ENCODE assay signal across 27 cellular contexts in the genomic region with DNA sequence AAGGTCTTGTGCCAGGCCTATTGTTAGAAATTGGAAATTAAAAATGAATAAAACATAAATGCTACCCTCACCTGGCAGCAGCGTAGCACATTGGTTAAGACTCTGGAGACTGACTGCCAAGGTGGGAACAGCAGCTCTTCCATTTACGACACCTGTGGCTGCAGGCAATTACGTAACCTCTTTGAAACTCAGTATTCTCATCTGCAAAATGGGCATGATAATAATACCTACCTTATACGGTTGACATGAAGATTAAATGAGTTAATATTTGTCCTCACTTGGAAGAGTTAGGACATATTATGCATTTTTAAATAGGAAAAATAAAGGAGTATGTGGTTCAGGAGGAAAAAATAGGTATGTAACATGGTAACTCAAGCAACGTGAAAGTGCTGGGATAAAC.
DNase-seq lines count a peak whose midpoint lies in the region; ATAC-seq, FAIRE-seq and TF ChIP-seq lines count a peak whose summit lies in the region.
"Had no signal": no experiment of that assay in that cellular context is flagged by ENCODE, and none has a peak within 500 bp of the region (broad histone marks: within the 10 kb centered on the region; RNA-seq: fewer than 3 reads in every experiment).

No MANE protein-coding gene starts in this region.

- BruUV-seq in IMR-90 (replicated peaks; lab: Mats Ljungman, UMichigan) (no TSS peak), K562 (replicated peaks; lab: Mats Ljungman, UMichigan) (no TSS peak)

- H3K36me3 Mint-ChIP-seq in glutamatergic neuron (ENCODE audit: unreplicated experiment): peaks cover 7% of the 10 kb centered on the region
- H3K36me3 Mint-ChIP-seq: CD14-positive monocyte; CD4-positive, alpha-beta memory T cell; CD4-positive, CD25-positive, alpha-beta regulatory T cell; CD8-positive, alpha-beta memory T cell had no signal

- dilution Hi-C loops in IMR-90 (cut with HindIII; ENCODE audit: low sequenced_read_pairs, unreplicated experiment): no loop called here

- H3K9ac ChIP-seq in IMR-90 (ENCODE audit: low read depth, low read length) (no peak overlapping the region), K562 (ENCODE audit: insufficient read depth in 1 of 2, low read depth in 2 of 2, low read length in 2 of 2) (no peak overlapping the region)
- H3K9ac ChIP-seq: BLaER1 had no signal

- H2BK120ac ChIP-seq in IMR-90 (ENCODE audit: low read depth, low read length): no peak overlapping the region

- H3K4ac ChIP-seq in IMR-90 (ENCODE audit: low read depth, low read length): no peak overlapping the region

- H3K27ac ChIP-seq in IMR-90 (ENCODE audit: insufficient read depth, low read length) (no peak overlapping the region), K562 (ENCODE audit: extremely low read depth, low read depth, low read length) (no peak overlapping the region)
- H3K27ac ChIP-seq: BLaER1 had no signal

- no peak overlapping the region for H4K5ac ChIP-seq in IMR-90 (ENCODE audit: low read depth, low read length)

- H3K4me3 Mint-ChIP-seq in glutamatergic neuron (ENCODE audit: unreplicated experiment): no peak overlapping the region
- H3K4me3 Mint-ChIP-seq: CD4-positive, alpha-beta memory T cell; CD4-positive, CD25-positive, alpha-beta regulatory T cell; CD8-positive, alpha-beta memory T cell had no signal

- H2BK5ac ChIP-seq in IMR-90 (ENCODE audit: low read depth, low read length, poor library complexity, severe bottlenecking): no peak overlapping the region

- H3K18ac ChIP-seq in IMR-90 (ENCODE audit: low read depth, low read length): no peak overlapping the region

- H3K4me3 ChIP-seq in IMR-90 (ENCODE audit: insufficient read depth, low read depth, low read length) (no peak overlapping the region), K562 (no peak overlapping the region)
- H3K4me3 ChIP-seq: BLaER1, GM12878 had no signal

- TF ChIP-seq RAD21 in IMR-90 (IDR thresholded peaks at IDR 0.05; ENCODE audit: low read length) (no peak), K562 (CRISPR knock-in tag; conservative IDR thresholded peaks at IDR 0.05 in 1 of 2, IDR thresholded peaks at IDR 0.05 in 1 of 2) (no peak)

- no peak for ATAC-seq in IMR-90 (ENCODE audit: low read depth)
- ATAC-seq in K562: no peak
- ATAC-seq: GM12878 had no signal

- H2BK15ac ChIP-seq in IMR-90 (ENCODE audit: low read depth, low read length): no peak overlapping the region

- H2AK5ac ChIP-seq in IMR-90 (ENCODE audit: low read depth, low read length): no peak overlapping the region

- H2BK20ac ChIP-seq in IMR-90 (ENCODE audit: low read depth, low read length): no peak overlapping the region

- no peak overlapping the region for H2AK9ac ChIP-seq in IMR-90 (replicated peaks; ENCODE audit: low read depth, low read length, poor library complexity)

- peaks cover 8% of the 10 kb centered on the region for H3K9me1 ChIP-seq in IMR-90 (ENCODE audit: insufficient read depth, low read length)
- no peaks in the 10 kb centered on the region for H3K9me1 ChIP-seq in K562 (ENCODE audit: control insufficient read depth, insufficient read depth, low read length)

- no peak overlapping the region for H3K56ac ChIP-seq in IMR-90 (ENCODE audit: extremely low read depth, insufficient read depth, low read length)

- peaks cover 15% of the 10 kb centered on the region for H3K4me1 Mint-ChIP-seq in glutamatergic neuron (ENCODE audit: low read depth, unreplicated experiment)
- H3K4me1 Mint-ChIP-seq: CD14-positive monocyte had no signal

- H2AFZ ChIP-seq in IMR-90 (replicated peaks; ENCODE audit: low read length, poor library complexity) (no peak overlapping the region), K562 (ENCODE audit: low read depth, low read length) (no peak overlapping the region)

- H4K8ac ChIP-seq in IMR-90 (ENCODE audit: low read depth in 2 of 2, low read length in 2 of 2): no peak overlapping the region

- no peaks in the 10 kb centered on the region for H3K36me3 ChIP-seq in IMR-90 (ENCODE audit: control insufficient read depth, insufficient read depth, low read length)
- no peaks in the 10 kb centered on the region for H3K36me3 ChIP-seq in K562 (ENCODE audit: control insufficient read depth, insufficient read depth, low read length)
- H3K36me3 ChIP-seq: BE2C, BLaER1 had no signal

- H3K79me1 ChIP-seq in IMR-90 (ENCODE audit: low read depth in 1 of 2, low read length in 2 of 2): peaks cover 0 to 15% of the 10 kb centered on the region in 2 experiments; a peak in 2 of 4 replicates

- H3K27me3 ChIP-seq in IMR-90 (ENCODE audit: control insufficient read depth, insufficient read depth, low read length) (no peaks in the 10 kb centered on the region), K562 (ENCODE audit: control insufficient read depth in 2 of 2, insufficient read depth in 2 of 2, low read length in 2 of 2) (no peaks in the 10 kb centered on the region)
- H3K27me3 ChIP-seq: BE2C, BLaER1 had no signal

- WGBS in IMR-90 (ENCODE audit: extremely low coverage in 2 of 2, insufficient read length in 1 of 2), 2 experiments: 100% methylated on average over 1 of the region's 5 CpGs; no CpG with 5 or more reads in 1 of the 2 experiments
- WGBS in K562 (ENCODE audit: insufficient coverage, low coverage, missing lambda C conversion rate): 2% methylated on average over 5 of the region's 5 CpGs

- no peaks in the 10 kb centered on the region for H3K9me3 ChIP-seq in IMR-90 (ENCODE audit: control insufficient read depth, insufficient read depth, low read length)
- no peaks in the 10 kb centered on the region for H3K9me3 ChIP-seq in K562 (replicated peaks; ENCODE audit: control insufficient read depth, insufficient read depth, low read depth, low read length)
- H3K9me3 ChIP-seq: BE2C had no signal

- TF ChIP-seq POLR2A in IMR-90 (IDR thresholded peaks at IDR 0.05; ENCODE audit: low read depth, low read length): no peak
- TF ChIP-seq POLR2A in K562 (conservative IDR thresholded peaks at IDR 0.05): no peak

- DNase-seq in IMR-90: no peak
- no peak for DNase-seq in K562 (ENCODE audit: extremely low read depth in 1 of 4, low spot score in 3 of 4)
- DNase-seq in glutamatergic neuron: no peak
- no peak for DNase-seq in NCI-H748 (lab: John Stamatoyannopoulos, UW; ENCODE audit: unreplicated experiment)
- DNase-seq in NCI-H524 treated with DMSO at 0.1 percent for 48 hours (lab: John Stamatoyannopoulos, UW): no peak
- no peak for DNase-seq in activated CD4-positive, CD25-positive, alpha-beta regulatory T cell (lab: John Stamatoyannopoulos, UW)
- DNase-seq: 8988T; ACHN; BE2C; C1 segment of cervical spinal cord; CD4-positive, alpha-beta memory T cell; CD4-positive, CD25-positive, alpha-beta regulatory T cell; CD8-positive, alpha-beta memory T cell; COR-L47; DMS 273 treated with DMSO at 0.1 percent for 48 hours; DMS153; DMS53; DMS79; DND-41; EL; GDM1 had no signal

- no peak overlapping the region for H3K14ac ChIP-seq in IMR-90 (replicated peaks; ENCODE audit: low read depth, low read length)

- H3K9me3 Mint-ChIP-seq in glutamatergic neuron (ENCODE audit: unreplicated experiment): peaks cover 8% of the 10 kb centered on the region
- H3K9me3 Mint-ChIP-seq: CD8-positive, alpha-beta memory T cell had no signal

- peaks cover 7% of the 10 kb centered on the region for H3K27me3 Mint-ChIP-seq in glutamatergic neuron (ENCODE audit: unreplicated experiment)

- H3K23ac ChIP-seq in IMR-90 (ENCODE audit: low read depth, low read length): no peak overlapping the region

- TF ChIP-seq CTCF in IMR-90 (conservative IDR thresholded peaks at IDR 0.05; ENCODE audit: low read depth, low read length): no peak
- TF ChIP-seq CTCF in K562 (IDR thresholded peaks at IDR 0.05 in 2 of 3, conservative IDR thresholded peaks at IDR 0.05 in 1 of 3; ENCODE audit: insufficient read depth in 2 of 3, low read depth in 1 of 3, low read length in 3 of 3): no peak
- no peak for TF ChIP-seq CTCF in glutamatergic neuron (IDR thresholded peaks at IDR 0.05; ENCODE audit: partially characterized antibody, unreplicated experiment)

- H4K20me1 ChIP-seq in IMR-90 (ENCODE audit: insufficient read depth, low read length) (no peaks in the 10 kb centered on the region), K562 (replicated peaks; ENCODE audit: control insufficient read depth, insufficient read depth, low read length) (no peaks in the 10 kb centered on the region)
- H4K20me1 ChIP-seq: BLaER1 had no signal

- POLR2A ChIA-PET in IMR-90 (lab: Charles Lee; ENCODE audit: unreplicated experiment): no interaction called here
- POLR2A ChIA-PET in K562 (lab: Yijun Ruan, JAX): no interaction called here

- no peak for FAIRE-seq in K562 (lab: Jason Lieb, UNC)
- FAIRE-seq: A204.1, GM12878, GM12892, GM19239 had no signal

- H3K79me2 ChIP-seq in K562 (ENCODE audit: control insufficient read depth, insufficient read depth, low read length): no peaks in the 10 kb centered on the region

- no peak for TF ChIP-seq EP300 in K562 (IDR thresholded peaks at IDR 0.05; ENCODE audit: low read length)

- in situ Hi-C loops in IMR-90 (cut with MboI; ENCODE audit: low sequenced_read_pairs) (loop anchor here (5.0 to 25.0 kb wide), 2 partner anchors 1185 to 1295 kb away; a partner anchor contains a TSS), K562 (cut with MboI) (no loop called here)

- CTCF ChIA-PET in IMR-90 (lab: Yijun Ruan, JAX) (no interaction called here), K562 (lab: Yijun Ruan, JAX; ENCODE audit: low intra/inter-chr PET ratio) (interaction anchor here (0.6 kb wide), 1 partner anchor 1341 kb away, joined by 3 read pairs; no protein-coding TSS in a partner anchor)

- intact Hi-C loops in IMR-90 (cut with micrococcal nuclease): loop anchor here (10.0 kb wide), 3 partner anchors 413 to 1993 kb away; a partner anchor contains a TSS
- intact Hi-C loops in K562 (cut with micrococcal nuclease): loop anchor here (10.0 kb wide), 2 partner anchors 283 to 673 kb away; a partner anchor contains a TSS

- H4K91ac ChIP-seq in IMR-90 (ENCODE audit: insufficient read depth, low read depth, low read length): no peak overlapping the region

- H3K4me2 ChIP-seq in IMR-90 (ENCODE audit: low read depth, low read length) (no peak overlapping the region), K562 (ENCODE audit: insufficient read depth, low read length) (no peak overlapping the region)
- H3K4me2 ChIP-seq: BLaER1 had no signal

- H3K4me1 ChIP-seq in IMR-90 (ENCODE audit: control insufficient read depth, insufficient read depth, low read length) (peaks cover 9% of the 10 kb centered on the region), K562 (replicated peaks in 1 of 2; ENCODE audit: control insufficient read depth in 2 of 2, insufficient read depth in 2 of 2, low read length in 2 of 2) (no peaks in the 10 kb centered on the region)
- H3K4me1 ChIP-seq: BE2C, BLaER1 had no signal

- peak overlapping the region; percentile 40 for H3K27ac Mint-ChIP-seq in glutamatergic neuron (ENCODE audit: unreplicated experiment)
- H3K27ac Mint-ChIP-seq: CD14-positive monocyte; CD4-positive, alpha-beta memory T cell; CD4-positive, CD25-positive, alpha-beta regulatory T cell had no signal

TF ChIP-seq in K562, 482 proteins besides CTCF, POLR2A, EP300 and RAD21:
- TF ChIP-seq RBM25 (IDR thresholded peaks at IDR 0.05; ENCODE audit: low read depth, low read length, severe bottlenecking) (peak; percentile 55), ZNF232 (CRISPR knock-in tag; IDR thresholded peaks at IDR 0.05) (no peak), PHB2 (IDR thresholded peaks at IDR 0.05; ENCODE audit: low read depth) (no peak), MEIS2 (IDR thresholded peaks at IDR 0.05; ENCODE audit: partially characterized antibody) (no peak)
TF ChIP-seq in K562: peak in this region for 1.
